ENCODE assay signal across 8 cellular contexts in genomic region chr16:2195316-2196161, GRCh38. TPM values are rescaled to one million over a fixed set of nuclear protein-coding genes. Genes with fewer than 3 reads are reported as not detected.
DNase-seq lines count a peak whose midpoint lies in the region; ATAC-seq and TF ChIP-seq lines count a peak whose summit lies in the region.

No MANE protein-coding gene starts in this region.

- H3K4ac ChIP-seq in trophoblast cell (ENCODE audit: low read depth, low read length) = no peak overlapping the region

- H4K12ac ChIP-seq in trophoblast cell (ENCODE audit: low read depth, low read length) = no peak overlapping the region

- H4K20me1 ChIP-seq in GM23248 (ENCODE audit: insufficient read depth) (no peaks in the 10 kb centered on the region), PC-9 (ENCODE audit: insufficient read depth) (no peaks in the 10 kb centered on the region)

- POLR2A ChIA-PET in PC-9 (lab: Charles Lee; ENCODE audit: unreplicated experiment) = interaction anchor here (1.0 kb wide), 1 partner anchor 8 kb away, joined by 3 read pairs; no protein-coding TSS in a partner anchor

- H4K91ac ChIP-seq in trophoblast cell (ENCODE audit: low read depth, low read length) = no peak overlapping the region

- intact Hi-C loops in PC-9 (cut with micrococcal nuclease; ENCODE audit: unreplicated experiment) = loop anchor here (5.0 kb wide), 1 partner anchor 307 kb away; no protein-coding TSS in a partner anchor

- H3K9ac ChIP-seq in GM23248 (no peak overlapping the region), trophoblast cell (ENCODE audit: low read length) (no peak overlapping the region)

- H3F3A ChIP-seq in GM23248 (ENCODE audit: insufficient read depth) = no peaks in the 10 kb centered on the region
- H3F3A ChIP-seq in PC-9 (ENCODE audit: insufficient read depth, low read depth) = peaks cover 12% of the 10 kb centered on the region; the same call in 1 of the 2 replicates

- H3K27me3 ChIP-seq in GM23248 (replicated peaks; ENCODE audit: insufficient read depth) = peaks cover 29% of the 10 kb centered on the region
- H3K27me3 ChIP-seq in PC-9 (ENCODE audit: insufficient read depth, low read depth) = peaks cover 35% of the 10 kb centered on the region
- peaks cover 30% of the 10 kb centered on the region for H3K27me3 ChIP-seq in trophoblast cell (ENCODE audit: insufficient read depth, low read length)

- H2AFZ ChIP-seq in GM23248 (no peak overlapping the region), PC-9 (no peak overlapping the region), trophoblast cell (ENCODE audit: insufficient read depth, low read length, poor library complexity) (no peak overlapping the region)

- no peak overlapping the region for H4K8ac ChIP-seq in trophoblast cell (ENCODE audit: low read depth, low read length)

- H3K23ac ChIP-seq in trophoblast cell (ENCODE audit: low read length) = no peak overlapping the region

- H3K4me2 ChIP-seq in GM23248 (ENCODE audit: unreplicated experiment) = no peak overlapping the region
- peak overlapping the region; percentile 77 for H3K4me2 ChIP-seq in PC-9
- peak overlapping the region; percentile 79 for H3K4me2 ChIP-seq in trophoblast cell (ENCODE audit: low read length)

- ATAC-seq in esophagus mucosa (peak; percentile 19), GM21381 (IDR thresholded peaks at IDR 0.05; ENCODE audit: unreplicated experiment) (no peak), HG02852 (IDR thresholded peaks at IDR 0.05; ENCODE audit: unreplicated experiment) (no peak)

- in situ Hi-C loops in GM23248 (cut with MboI) = no loop called here

- no TSS peak for BruUV-seq in PC-9 (replicated peaks; lab: Mats Ljungman, UMichigan)

- TF ChIP-seq CTCF in PC-9 (conservative IDR thresholded peaks at IDR 0.05) = no peak

- H3K14ac ChIP-seq in trophoblast cell (ENCODE audit: low read length) = no peak overlapping the region

- CTCF ChIA-PET in PC-9 (lab: Charles Lee) = interaction anchor here (0.5 to 1.1 kb wide), 3 partner anchors 19 to 285 kb away, joined by 4 to 6 read pairs (median 5); partner anchors contain the start of gene PGP

- DNase-seq in GM23248 (no peak), PC-9 (no peak), trophoblast cell (no peak), NCI-H2081 (lab: John Stamatoyannopoulos, UW) (no peak), epidermal melanocyte (ENCODE audit: insufficient read length, low spot score) (no peak)

- no peaks in the 10 kb centered on the region for H3K79me2 ChIP-seq in GM23248 (ENCODE audit: insufficient read depth)
- H3K79me2 ChIP-seq in PC-9 (ENCODE audit: low read depth) = no peaks in the 10 kb centered on the region
- H3K79me2 ChIP-seq in trophoblast cell (ENCODE audit: control insufficient read depth, insufficient read depth, low read length, poor library complexity) = no peaks in the 10 kb centered on the region

- 0 out of 2 replicates have a peak overlapping the region, but pooled peaks have one; percentile 40 for H3K4me3 ChIP-seq in GM23248
- peak overlapping the region; percentile 48; the same call in 1 of the 2 replicates for H3K4me3 ChIP-seq in PC-9
- H3K4me3 ChIP-seq in trophoblast cell (ENCODE audit: low read depth, low read length) = no peak overlapping the region

- H3K9me2 ChIP-seq in GM23248 (ENCODE audit: insufficient read depth) (no peaks in the 10 kb centered on the region), PC-9 (ENCODE audit: insufficient read depth) (no peaks in the 10 kb centered on the region)

- no peak overlapping the region for H2BK12ac ChIP-seq in trophoblast cell (ENCODE audit: low read length)

- H3K36me3 ChIP-seq in GM23248 (ENCODE audit: low read depth) (no peaks in the 10 kb centered on the region), PC-9 (ENCODE audit: low read depth) (no peaks in the 10 kb centered on the region), trophoblast cell (ENCODE audit: control insufficient read depth in 1 of 2, insufficient read depth in 2 of 2, low read length in 2 of 2) (no peaks in the 10 kb centered on the region)

- H3K9me3 ChIP-seq in GM23248 (ENCODE audit: low read depth) (no peaks in the 10 kb centered on the region), PC-9 (ENCODE audit: insufficient read depth, low read depth) (no peaks in the 10 kb centered on the region), trophoblast cell (ENCODE audit: insufficient read depth, low read depth, low read length) (peaks cover 5% of the 10 kb centered on the region)

- no peak overlapping the region for H2BK5ac ChIP-seq in trophoblast cell (ENCODE audit: low read depth, low read length, poor library complexity)

- WGBS in GM23248 (ENCODE audit: low coverage in 1 of 2, low lambda C conversion rate in 2 of 2, missing lambda C conversion rate in 2 of 2), 2 experiments = 2 to 3% methylated on average over 17 to 38 of the region's 49 CpGs
- WGBS in trophoblast cell (ENCODE audit: extremely low coverage, insufficient coverage, insufficient read length) = no CpG with 5 or more reads among the region's 49 CpGs

- no peak overlapping the region for H2BK120ac ChIP-seq in trophoblast cell (ENCODE audit: insufficient read depth, low read length, poor library complexity)

- no peak overlapping the region for H3K18ac ChIP-seq in trophoblast cell (ENCODE audit: low read length)

- H2AK5ac ChIP-seq in trophoblast cell (ENCODE audit: low read length) = no peak overlapping the region

- H3K4me1 ChIP-seq in GM23248 (ENCODE audit: insufficient read depth) (no peaks in the 10 kb centered on the region), PC-9 (replicated peaks; ENCODE audit: insufficient read depth) (no peaks in the 10 kb centered on the region), trophoblast cell (ENCODE audit: control insufficient read depth in 1 of 2, insufficient read depth in 2 of 2, low read length in 2 of 2) (no peaks in the 10 kb centered on the region)

- H3K27ac ChIP-seq in GM23248 (no peak overlapping the region), PC-9 (no peak overlapping the region), trophoblast cell (ENCODE audit: low read depth, low read length) (no peak overlapping the region)

- no peaks in the 10 kb centered on the region for H3K79me1 ChIP-seq in trophoblast cell (ENCODE audit: low read length)

RNA-seq across cellular contexts. Expression of gene CASKIN1, which starts 0.9 kb away (rescaled TPM):
- under 0.01 TPM in 1 of 2 replicates, not detected in the other for total RNA-seq in GM23248 (2014; rRNA removed; shearing (Covaris generic))
- not detected in 2 replicates for polyA plus RNA-seq in GM23248 (2016; fragmentation: Nextera tagmentation; extraction: Ambion mirVana)
- total RNA-seq in PC-9 (2021) (2.1 and 3.3 TPM in 2 replicates), esophagus mucosa (0.08 TPM)
- polyA plus RNA-seq in trophoblast cell (2013) = 0.44 and 0.67 TPM in 2 replicates

RNA-seq across cellular contexts. Expression of gene MLST8, which starts 9.7 kb away (rescaled TPM):
- total RNA-seq in GM23248 (2014; rRNA removed; shearing (Covaris generic)) = 58.6 and 62.9 TPM in 2 replicates
- 46.5 and 54.6 TPM in 2 replicates for polyA plus RNA-seq in GM23248 (2016; fragmentation: Nextera tagmentation; extraction: Ambion mirVana)
- total RNA-seq in PC-9 (2021) (66.3 and 74.2 TPM in 2 replicates), esophagus mucosa (28.5 TPM)
- 37.7 and 39.2 TPM in 2 replicates for polyA plus RNA-seq in trophoblast cell (2013)

RNA-seq across cellular contexts. Expression of gene BRICD5, which starts 15.1 kb away (rescaled TPM):
- 2.1 and 2.9 TPM in 2 replicates for total RNA-seq in GM23248 (2014; rRNA removed; shearing (Covaris generic))
- 0.22 and 0.56 TPM in 2 replicates for polyA plus RNA-seq in GM23248 (2016; fragmentation: Nextera tagmentation; extraction: Ambion mirVana)
- 17.1 and 24.6 TPM in 2 replicates for total RNA-seq in PC-9 (2021)
- total RNA-seq in esophagus mucosa = 0.36 TPM
- polyA plus RNA-seq in trophoblast cell (2013) = 4.1 and 5.5 TPM in 2 replicates

RNA-seq across cellular contexts. Expression of gene PGP, which starts 19.1 kb away (rescaled TPM):
- total RNA-seq in GM23248 (2014; rRNA removed; shearing (Covaris generic)) = 21.4 and 25.5 TPM in 2 replicates
- 10.1 TPM in 2 replicates for polyA plus RNA-seq in GM23248 (2016; fragmentation: Nextera tagmentation; extraction: Ambion mirVana)
- total RNA-seq in PC-9 (2021) (20.2 and 23.4 TPM in 2 replicates), esophagus mucosa (6.6 TPM)
- 36.6 and 37.5 TPM in 2 replicates for polyA plus RNA-seq in trophoblast cell (2013)

RNA-seq across cellular contexts. Expression of gene E4F1, which starts 27.9 kb away (rescaled TPM):
- 32.7 and 41.5 TPM in 2 replicates for total RNA-seq in GM23248 (2014; rRNA removed; shearing (Covaris generic))
- 13.5 and 15.5 TPM in 2 replicates for polyA plus RNA-seq in GM23248 (2016; fragmentation: Nextera tagmentation; extraction: Ambion mirVana)
- total RNA-seq in PC-9 (2021) = 38.8 and 41.1 TPM in 2 replicates
- total RNA-seq in esophagus mucosa = 10.7 TPM
- 11.3 and 12.5 TPM in 2 replicates for polyA plus RNA-seq in trophoblast cell (2013)
